ENCODE assay signal across 8 cellular contexts in the genomic region with DNA sequence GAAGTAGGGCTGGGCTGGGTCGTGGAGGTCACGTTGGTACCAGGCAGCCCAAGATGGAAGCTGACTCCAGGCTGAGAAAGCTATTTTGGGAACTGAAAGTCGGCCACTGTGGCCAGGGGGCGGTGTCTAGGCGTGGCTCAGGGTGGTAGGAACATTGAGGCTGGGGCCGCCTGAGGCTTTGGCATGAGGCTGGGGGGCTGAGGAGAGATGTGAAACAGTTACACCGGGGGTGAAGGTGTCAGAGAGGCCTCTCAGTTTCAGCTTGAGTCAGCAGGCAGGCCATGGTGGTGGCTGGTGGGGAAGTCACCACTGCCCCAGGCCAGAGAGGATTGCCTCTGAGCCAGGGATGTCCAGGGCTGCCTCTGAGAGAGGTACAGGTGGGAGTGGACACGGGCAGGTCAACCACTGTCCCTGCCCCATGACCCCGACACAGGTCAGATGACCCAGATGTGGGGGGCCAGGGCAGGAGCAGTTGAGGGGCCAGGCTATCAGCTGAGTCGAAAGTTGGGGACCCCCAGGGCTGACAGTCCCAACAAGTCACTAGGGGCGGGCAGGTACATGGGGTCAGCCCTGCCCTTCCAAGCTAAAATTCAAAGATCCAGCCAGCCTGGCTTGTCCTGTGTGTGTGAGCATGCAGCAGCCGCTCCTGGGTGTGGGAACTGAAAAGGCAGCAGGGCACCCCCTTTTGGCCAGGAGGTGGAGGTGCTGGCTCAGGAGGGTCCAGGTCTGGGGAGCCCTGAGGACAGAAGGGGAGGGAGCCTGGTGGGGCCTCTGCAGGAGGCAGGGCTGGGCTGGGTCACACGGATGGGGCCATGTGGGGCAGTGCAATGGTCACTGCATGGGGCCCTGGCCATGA. TPM values are rescaled to one million over a fixed set of nuclear protein-coding genes. Genes with fewer than 3 reads are reported as not detected.
DNase-seq lines count a peak whose midpoint lies in the region; ATAC-seq and TF ChIP-seq lines count a peak whose summit lies in the region.

No MANE protein-coding gene starts in this region.

- H3K36me3 ChIP-seq in OCI-LY3 (replicated peaks; ENCODE audit: low read depth, low read length): peaks cover 15% of the 10 kb centered on the region

- H3K4me1 ChIP-seq in OCI-LY3 (ENCODE audit: low read length) (peaks cover 48% of the 10 kb centered on the region), foreskin keratinocyte (peaks cover 5% of the 10 kb centered on the region)

- H3K27me3 ChIP-seq in OCI-LY3 (ENCODE audit: low read depth, low read length): no peaks in the 10 kb centered on the region
- peaks cover 3% of the 10 kb centered on the region for H3K27me3 ChIP-seq in foreskin keratinocyte

- DNase-seq in AG09309 (ENCODE audit: low read depth) (no peak), foreskin keratinocyte (peak in 1 of 2 donors; percentile 30), renal cortical epithelial cell (ENCODE audit: low read depth) (peak; percentile 40), ecto neural progenitor cell (ENCODE audit: low spot score) (no peak)
- DNase-seq in activated T-cell treated with anti-CD3 and anti-CD28 coated beads, Interleukin-2, amount 50 U/mL, for 48 hours: peak; percentile 83 to 86

- no peaks in the 10 kb centered on the region for H4K20me1 ChIP-seq in OCI-LY3 (ENCODE audit: insufficient read depth, low read length)

- ATAC-seq in GM18858 (IDR thresholded peaks at IDR 0.05; ENCODE audit: unreplicated experiment) (peak; percentile 57), HG02981 (IDR thresholded peaks at IDR 0.05; ENCODE audit: unreplicated experiment) (peak; percentile 76), foreskin keratinocyte (peak; percentile 64)

- H2AFZ ChIP-seq in OCI-LY3 (ENCODE audit: low read depth, low read length): no peak overlapping the region

- peak; percentile 49 for TF ChIP-seq CTCF in AG09309 (IDR thresholded peaks at IDR 0.05; ENCODE audit: control insufficient read depth, insufficient read depth, low read depth, low read length, missing control alignments)
- peak; percentile 93 for TF ChIP-seq CTCF in OCI-LY3 (IDR thresholded peaks at IDR 0.05; ENCODE audit: low read depth, low read length)
- peak; percentile 82 for TF ChIP-seq CTCF in foreskin keratinocyte (conservative IDR thresholded peaks at IDR 0.05)

- H3K9ac ChIP-seq in OCI-LY3 (ENCODE audit: low read length): peak overlapping the region; percentile 71

- H3K4me3 ChIP-seq in AG09309 (ENCODE audit: control insufficient read depth, low read depth, low read length) (no peak overlapping the region), OCI-LY3 (ENCODE audit: low read length) (peak overlapping the region; percentile 65)

- H3K27ac ChIP-seq in OCI-LY3 (ENCODE audit: low read length): peak overlapping the region; percentile 93
- H3K27ac ChIP-seq in foreskin keratinocyte: no peak overlapping the region

- no peaks in the 10 kb centered on the region for H3K79me2 ChIP-seq in OCI-LY3 (ENCODE audit: low read length)

- H3K9me3 ChIP-seq in OCI-LY3 (ENCODE audit: insufficient read depth, low read length): no peaks in the 10 kb centered on the region

- peak overlapping the region; percentile 84 for H3K4me2 ChIP-seq in OCI-LY3 (ENCODE audit: low read length)

RNA-seq across cellular contexts. Expression of gene KCNK7, which starts 7.2 kb away (rescaled TPM):
- total RNA-seq in foreskin keratinocyte: 0.25 and 0.27 TPM in 2 replicates
- 0.66 and 1.0 TPM in 2 replicates for polyA plus RNA-seq in foreskin keratinocyte
- 0.20 TPM in 1 of 2 replicates, not detected in the other for total RNA-seq in renal cortical epithelial cell

RNA-seq across cellular contexts. Expression of gene EHBP1L1, which starts 12.6 kb away (rescaled TPM):
- total RNA-seq in foreskin keratinocyte (26.3 and 26.6 TPM in 2 replicates), renal cortical epithelial cell (31.0 and 39.4 TPM in 2 replicates)
- polyA plus RNA-seq in foreskin keratinocyte: 14.7 and 16.8 TPM in 2 replicates

RNA-seq across cellular contexts. Expression of gene FAM89B, which starts 16.1 kb away (rescaled TPM):
- total RNA-seq in foreskin keratinocyte (21.2 and 32.0 TPM in 2 replicates), renal cortical epithelial cell (10.1 and 14.8 TPM in 2 replicates)
- polyA plus RNA-seq in foreskin keratinocyte: 31.4 and 45.1 TPM in 2 replicates

RNA-seq across cellular contexts. Expression of gene ZNRD2, which starts 18.1 kb away (rescaled TPM):
- total RNA-seq in foreskin keratinocyte: 77.3 and 78.6 TPM in 2 replicates
- polyA plus RNA-seq in foreskin keratinocyte: 119 and 123 TPM in 2 replicates
- 33.8 and 53.1 TPM in 2 replicates for total RNA-seq in renal cortical epithelial cell

RNA-seq across cellular contexts. Expression of gene MAP3K11, which starts 25.6 kb away (rescaled TPM):
- total RNA-seq in foreskin keratinocyte (22.9 and 25.7 TPM in 2 replicates), renal cortical epithelial cell (27.1 and 43.3 TPM in 2 replicates)
- polyA plus RNA-seq in foreskin keratinocyte: 23.9 and 28.3 TPM in 2 replicates

Comparison
In these comparisons a context has a peak if more than half of its experiments do, and no peak if none do; other contexts are left out.
1. DNase-seq: peak in activated T-cell treated with anti-CD3 and anti-CD28 coated beads, Interleukin-2, amount 50 U/mL, for 48 hours (2 of 2) and renal cortical epithelial cell (single experiment); none in AG09309 (single experiment) and ecto neural progenitor cell (single experiment).
2. Peak in every context shown above with its lines, with median percentiles within 50 percentile points of each other: CTCF ChIP-seq and ATAC-seq.